24 cellular contexts compared by ENCODE assay signal in the genomic region with DNA sequence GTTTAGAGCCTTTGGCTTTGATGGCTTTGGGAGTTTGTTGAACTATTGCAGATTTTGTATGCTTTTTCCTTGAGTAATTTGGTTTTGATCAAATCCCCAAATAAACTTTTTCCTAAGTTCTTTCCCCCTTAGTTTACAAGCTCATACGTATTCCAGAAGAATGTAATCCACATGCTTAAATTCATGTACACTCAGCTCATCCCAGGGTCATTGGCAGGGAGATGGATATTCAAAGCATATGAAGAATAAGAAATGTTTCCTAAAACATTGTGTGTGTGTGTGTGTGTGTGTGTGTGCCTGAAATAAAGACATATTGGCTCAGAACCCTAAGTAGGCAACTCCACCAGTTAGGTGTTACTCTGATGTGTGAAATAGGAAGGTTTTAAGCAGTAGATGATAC.
DNase-seq lines count a peak whose midpoint lies in the region; ATAC-seq, FAIRE-seq and TF ChIP-seq lines count a peak whose summit lies in the region.
"Had no signal": no experiment of that assay in that cellular context is flagged by ENCODE, and none has a peak within 500 bp of the region (broad histone marks: within the 10 kb centered on the region; RNA-seq: fewer than 3 reads in every experiment).

No MANE protein-coding gene starts in this region.

- no peaks in the 10 kb centered on the region for H3K79me2 ChIP-seq in hepatocyte

- FAIRE-seq in A204.1 (lab: Jason Lieb, UNC), result peak; percentile 75
- FAIRE-seq: A549, G401.6, GM12878, H1 had no signal

- H3K4me2 ChIP-seq in IMR-90 (ENCODE audit: low read depth, low read length) (no peak overlapping the region), hepatocyte (no peak overlapping the region)
- H3K4me2 ChIP-seq: A549, BLaER1 had no signal

- no peak overlapping the region for H3K23ac ChIP-seq in IMR-90 (ENCODE audit: low read depth, low read length)

- in situ Hi-C loops in IMR-90 (cut with MboI; ENCODE audit: low sequenced_read_pairs), result no loop called here

- peak overlapping the region; percentile 49 for H4K91ac ChIP-seq in IMR-90 (ENCODE audit: insufficient read depth, low read depth, low read length)

- BruUV-seq in IMR-90 (replicated peaks; lab: Mats Ljungman, UMichigan), result no TSS peak

- H3K9me3 ChIP-seq in IMR-90 (ENCODE audit: control insufficient read depth, insufficient read depth, low read length), result no peaks in the 10 kb centered on the region
- H3K9me3 ChIP-seq in psoas muscle, result no peaks in the 10 kb centered on the region
- H3K9me3 ChIP-seq in hepatocyte (ENCODE audit: low read depth), result no peaks in the 10 kb centered on the region
- H3K9me3 ChIP-seq: A549, BLaER1, Caco-2 had no signal

- peak overlapping the region; percentile 21; the same call in 1 of the 2 replicates for H3K18ac ChIP-seq in IMR-90 (ENCODE audit: low read depth, low read length)

- peak overlapping the region; percentile 52 for H2BK5ac ChIP-seq in IMR-90 (ENCODE audit: low read depth, low read length, poor library complexity, severe bottlenecking)

- H3K4ac ChIP-seq in IMR-90 (ENCODE audit: low read depth, low read length), result no peak overlapping the region; the same call in 1 of the 2 replicates

- H3K27ac ChIP-seq in IMR-90 (ENCODE audit: insufficient read depth, low read length), result no peak overlapping the region
- peak overlapping the region; percentile 94 for H3K27ac ChIP-seq in psoas muscle
- H3K27ac ChIP-seq in hepatocyte, result no peak overlapping the region
- H3K27ac ChIP-seq: 22Rv1, BLaER1, C4-2B, GM23248 had no signal

- no peak for TF ChIP-seq POLR2A in IMR-90 (IDR thresholded peaks at IDR 0.05; ENCODE audit: low read depth, low read length)

- H3K4me3 ChIP-seq in IMR-90 (ENCODE audit: insufficient read depth, low read depth, low read length) (no peak overlapping the region), psoas muscle (no peak overlapping the region), hepatocyte (no peak overlapping the region)
- H3K4me3 ChIP-seq: A549, BLaER1, GM12878, GM23248 had no signal

- CTCF ChIA-PET in IMR-90 (lab: Yijun Ruan, JAX), result no interaction called here

- ATAC-seq in IMR-90 (ENCODE audit: low read depth) (no peak), psoas muscle (no peak), GM21360 (IDR thresholded peaks at IDR 0.05; ENCODE audit: unreplicated experiment) (no peak)
- no peak for ATAC-seq in activated naive CD4-positive, alpha-beta T cell treated with anti-CD3 and anti-CD28 coated beads, Interleukin-2, amount 50 U/mL, for 72 hours
- ATAC-seq: A549; CD8-positive, alpha-beta T cell; GM12878 had no signal

- H3K27me3 ChIP-seq in IMR-90 (ENCODE audit: control insufficient read depth, insufficient read depth, low read length) (no peaks in the 10 kb centered on the region), psoas muscle (ENCODE audit: insufficient read depth in 3 of 3, low read length in 2 of 3) (no peaks in the 10 kb centered on the region), hepatocyte (peaks cover 5% of the 10 kb centered on the region)
- H3K27me3 ChIP-seq: BLaER1 had no signal

- H3K9me2 ChIP-seq in hepatocyte (replicated peaks; ENCODE audit: insufficient read depth), result no peaks in the 10 kb centered on the region

- intact Hi-C loops in IMR-90 (cut with micrococcal nuclease), result no loop called here
- intact Hi-C loops in psoas muscle (cut with DNase I), result loop anchor here in 1 of 2 donors (10.0 kb wide), 1 partner anchor 157 kb away; no protein-coding TSS in a partner anchor

- POLR2A ChIA-PET in IMR-90 (lab: Charles Lee; ENCODE audit: unreplicated experiment), result no interaction called here

- no peaks in the 10 kb centered on the region for H3K36me3 Mint-ChIP-seq in activated naive CD4-positive, alpha-beta T cell treated with anti-CD3 and anti-CD28 coated beads, Interleukin-2, amount 50 U/mL, for 72 hours
- H3K36me3 Mint-ChIP-seq: CD4-positive, CD25-positive, alpha-beta regulatory T cell; CD8-positive, alpha-beta T cell had no signal

- no peak overlapping the region for H2AK5ac ChIP-seq in IMR-90 (ENCODE audit: low read depth, low read length)

- TF ChIP-seq CTCF in IMR-90 (conservative IDR thresholded peaks at IDR 0.05; ENCODE audit: low read depth, low read length), result no peak
- TF ChIP-seq CTCF in psoas muscle (IDR thresholded peaks at IDR 0.05), result no peak
- no peak for TF ChIP-seq CTCF in hepatocyte (IDR thresholded peaks at IDR 0.05; ENCODE audit: poor library complexity)

- peak overlapping the region; percentile 55; the same call in 1 of the 2 replicates for H2BK20ac ChIP-seq in IMR-90 (ENCODE audit: low read depth, low read length)

- H3K9ac ChIP-seq in IMR-90 (ENCODE audit: low read depth, low read length), result no peak overlapping the region
- H3K9ac ChIP-seq: BLaER1, GM23248 had no signal

- peaks cover 13% of the 10 kb centered on the region for H3K9me1 ChIP-seq in IMR-90 (ENCODE audit: insufficient read depth, low read length)

- peaks cover 22% of the 10 kb centered on the region for H3K4me1 ChIP-seq in IMR-90 (ENCODE audit: control insufficient read depth, insufficient read depth, low read length)
- peaks cover 27% of the 10 kb centered on the region for H3K4me1 ChIP-seq in psoas muscle
- peaks cover under 1% of the 10 kb centered on the region for H3K4me1 ChIP-seq in hepatocyte (ENCODE audit: insufficient read depth)
- H3K4me1 ChIP-seq: BLaER1, Caco-2 had no signal

- H3K14ac ChIP-seq in IMR-90 (replicated peaks; ENCODE audit: low read depth, low read length), result no peak overlapping the region

- peak overlapping the region; percentile 45; the same call in 1 of the 2 replicates for H4K5ac ChIP-seq in IMR-90 (ENCODE audit: low read depth, low read length)

- no peak for DNase-seq in IMR-90
- peak; percentile 83 for DNase-seq in fibroblast of peridontal ligament (ENCODE audit: extremely low read depth)
- DNase-seq in psoas muscle, result no peak
- no peak for DNase-seq in hepatocyte (ENCODE audit: low spot score)
- no peak for DNase-seq in activated naive CD4-positive, alpha-beta T cell treated with anti-CD3 and anti-CD28 coated beads, Interleukin-2, amount 50 U/mL, for 72 hours (ENCODE audit: low spot score in 2 of 2)
- DNase-seq in GDM1 (lab: John Stamatoyannopoulos, UW), result no peak
- DNase-seq: Caco-2; CD4-positive, CD25-positive, alpha-beta regulatory T cell; CD8-positive, alpha-beta T cell; DMS153; DND-41; GM23248; H7; HCEC 1CT had no signal

- no peak overlapping the region for H2AK9ac ChIP-seq in IMR-90 (replicated peaks; ENCODE audit: low read depth, low read length, poor library complexity)

- WGBS in IMR-90 (ENCODE audit: extremely low coverage in 2 of 2, insufficient read length in 1 of 2), 2 experiments, result no CpG with 5 or more reads among the region's 1 CpG
- WGBS in psoas muscle, 3 donors, result 78 to 94% (median 82%) methylated on average over 1 of the region's 1 CpG
- WGBS in hepatocyte (ENCODE audit: low lambda C conversion rate, missing lambda C conversion rate), result 54% methylated on average over 1 of the region's 1 CpG

- no peaks in the 10 kb centered on the region for H4K20me1 ChIP-seq in IMR-90 (ENCODE audit: insufficient read depth, low read length)
- no peaks in the 10 kb centered on the region for H4K20me1 ChIP-seq in hepatocyte (ENCODE audit: insufficient read depth, poor library complexity, severe bottlenecking)
- H4K20me1 ChIP-seq: BLaER1 had no signal

- H2BK120ac ChIP-seq in IMR-90 (ENCODE audit: low read depth, low read length), result peak overlapping the region; percentile 17; the same call in 1 of the 2 replicates

- no peak overlapping the region for H3K56ac ChIP-seq in IMR-90 (ENCODE audit: extremely low read depth, insufficient read depth, low read length)

- no peaks in the 10 kb centered on the region for H3K79me1 ChIP-seq in IMR-90 (ENCODE audit: low read depth in 1 of 2, low read length in 2 of 2)

- H4K8ac ChIP-seq in IMR-90 (ENCODE audit: low read depth in 2 of 2, low read length in 2 of 2), result 0 out of 4 replicates have a peak overlapping the region, but pooled peaks of 1 of the 2 experiments have one; percentile 25

- no peak for TF ChIP-seq RAD21 in IMR-90 (IDR thresholded peaks at IDR 0.05; ENCODE audit: low read length)

- dilution Hi-C loops in IMR-90 (cut with HindIII; ENCODE audit: low sequenced_read_pairs, unreplicated experiment), result no loop called here

- no peaks in the 10 kb centered on the region for H3K9me3 Mint-ChIP-seq in activated naive CD4-positive, alpha-beta T cell treated with anti-CD3 and anti-CD28 coated beads, Interleukin-2, amount 50 U/mL, for 72 hours
- H3K9me3 Mint-ChIP-seq: CD8-positive, alpha-beta T cell had no signal

- no peak overlapping the region for H3K27ac Mint-ChIP-seq in activated naive CD4-positive, alpha-beta T cell treated with anti-CD3 and anti-CD28 coated beads, Interleukin-2, amount 50 U/mL, for 72 hours
- H3K27ac Mint-ChIP-seq: B cell; CD4-positive, CD25-positive, alpha-beta regulatory T cell; CD8-positive, alpha-beta T cell had no signal

- H2AFZ ChIP-seq in IMR-90 (replicated peaks; ENCODE audit: low read length, poor library complexity) (no peak overlapping the region), hepatocyte (no peak overlapping the region)
- H2AFZ ChIP-seq: GM23248 had no signal

- no peaks in the 10 kb centered on the region for H3K36me3 ChIP-seq in IMR-90 (ENCODE audit: control insufficient read depth, insufficient read depth, low read length)
- H3K36me3 ChIP-seq in psoas muscle (ENCODE audit: insufficient read depth in 1 of 2, low read depth in 1 of 2), result no peaks in the 10 kb centered on the region
- H3K36me3 ChIP-seq in hepatocyte (replicated peaks; ENCODE audit: insufficient read depth, low read depth), result no peaks in the 10 kb centered on the region
- H3K36me3 ChIP-seq: BLaER1 had no signal

- H2BK15ac ChIP-seq in IMR-90 (ENCODE audit: low read depth, low read length), result 0 out of 3 replicates have a peak overlapping the region, but pooled peaks have one; percentile 88

TF ChIP-seq in IMR-90, 13 proteins besides CTCF, POLR2A, EP300 and RAD21 (continues in another document):
- TF ChIP-seq FOS (IDR thresholded peaks at IDR 0.05; ENCODE audit: low read depth, low read length) (no peak), CEBPB (IDR thresholded peaks at IDR 0.05; ENCODE audit: low read depth, low read length) (no peak), MAFK (IDR thresholded peaks at IDR 0.05; ENCODE audit: low read depth, low read length) (no peak), CHD1 (IDR thresholded peaks at IDR 0.05; ENCODE audit: low read depth, low read length) (no peak)
- TF ChIP-seq, protein P1, sequence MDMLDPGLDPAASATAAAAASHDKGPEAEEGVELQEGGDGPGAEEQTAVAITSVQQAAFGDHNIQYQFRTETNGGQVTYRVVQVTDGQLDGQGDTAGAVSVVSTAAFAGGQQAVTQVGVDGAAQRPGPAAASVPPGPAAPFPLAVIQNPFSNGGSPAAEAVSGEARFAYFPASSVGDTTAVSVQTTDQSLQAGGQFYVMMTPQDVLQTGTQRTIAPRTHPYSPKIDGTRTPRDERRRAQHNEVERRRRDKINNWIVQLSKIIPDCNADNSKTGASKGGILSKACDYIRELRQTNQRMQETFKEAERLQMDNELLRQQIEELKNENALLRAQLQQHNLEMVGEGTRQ (IDR thresholded peaks at IDR 0.05; ENCODE audit: low read depth, low read length), result no peak
